Comparison of ENCODE assay signal across 28 cellular contexts in the genomic region with DNA sequence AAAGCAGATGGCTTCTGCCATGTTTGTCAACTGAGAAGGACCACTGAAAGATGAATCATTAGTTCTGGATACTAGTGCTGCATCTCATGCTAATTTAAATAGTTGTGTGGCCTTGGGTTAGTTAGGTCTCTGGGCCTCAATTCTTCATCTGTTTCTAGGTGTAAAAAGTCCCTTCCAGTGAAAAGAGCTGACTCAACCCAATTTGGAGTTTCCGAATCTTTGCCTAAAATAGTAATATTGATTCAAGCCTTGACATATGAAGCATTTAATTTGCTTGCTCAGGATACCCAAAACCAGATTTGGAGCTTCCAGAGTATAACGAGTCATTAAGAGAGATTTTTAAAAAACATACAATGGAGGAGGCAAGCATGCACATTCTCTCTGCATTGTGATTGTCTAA.
"Had no signal": no experiment of that assay in that cellular context is flagged by ENCODE, and none has a peak within 500 bp of the region (broad histone marks: within the 10 kb centered on the region; RNA-seq: fewer than 3 reads in every experiment).

No MANE protein-coding gene starts in this region.

- H3K4me1 ChIP-seq: left ventricle myocardium inferior, right atrium auricular region, stomach, testis, thyroid gland, transverse colon, upper lobe of left lung, vagina had no signal

- H3K9me3 Mint-ChIP-seq: stimulated activated naive B cell treated with anti-CD40 and anti-IgM and Interleukin-4, amounts not matched to agents 10 μg/mL and 1 μg/mL and 100 μg/mL, for 72 hours had no signal

- H3K27me3 Mint-ChIP-seq: progenitor cell of endocrine pancreas had no signal

- H3K27ac Mint-ChIP-seq: immature natural killer cell; mesothelial cell of epicardium; natural killer cell; nephron progenitor cell; progenitor cell of endocrine pancreas; stimulated activated naive B cell treated with anti-CD40 and anti-IgM and Interleukin-4, amounts not matched to agents 10 μg/mL and 1 μg/mL and 100 μg/mL, for 72 hours had no signal

- H3K36me3 Mint-ChIP-seq: immature natural killer cell; mesothelial cell of epicardium; naive B cell; natural killer cell; stimulated activated naive B cell treated with anti-CD40 and anti-IgM and Interleukin-4, amounts not matched to agents 10 μg/mL and 1 μg/mL and 100 μg/mL, for 72 hours had no signal

- DNase-seq: hypothalamus; immature natural killer cell; kidney; left ventricle myocardium inferior; mesendoderm; naive B cell; natural killer cell; nephron progenitor cell; ovary; stimulated activated CD4-positive, alpha-beta T cell treated with anti-CD3 and anti-CD28 coated beads, Interleukin-12 subunit alpha, Interleukin-12 subunit beta, amount 100 ng/mL, for 4 hours; stimulated activated CD4-positive, alpha-beta T cell treated with anti-CD3 and anti-CD28 coated beads, Interleukin-15, amount 100 ng/mL, for 24 hours; stimulated activated CD4-positive, alpha-beta T cell treated with anti-CD3 and anti-CD28 coated beads, Interleukin-2, amount 100 ng/mL, for 24 hours; stimulated activated CD4-positive, alpha-beta T cell treated with anti-CD3 and anti-CD28 coated beads, Interleukin-4, amount 100 ng/mL, for 1 hour; stimulated activated naive B cell treated with anti-CD40 and anti-IgM and Interleukin-4, amounts not matched to agents 10 μg/mL and 1 μg/mL and 100 μg/mL, for 72 hours; stimulated activated naive CD8-positive, alpha-beta T cell treated with anti-CD3 and anti-CD28 coated beads, Interleukin-15, Interleukin-2, amounts not matched to agents 100 U/mL and 50 U/mL, for 24 hours; stomach; testis; thyroid gland; transverse colon; upper lobe of left lung had no signal

- H3K4me3 Mint-ChIP-seq: immature natural killer cell; mesothelial cell of epicardium; naive B cell; natural killer cell; nephron progenitor cell; stimulated activated naive B cell treated with anti-CD40 and anti-IgM and Interleukin-4, amounts not matched to agents 10 μg/mL and 1 μg/mL and 100 μg/mL, for 72 hours had no signal

- H3K4me1 Mint-ChIP-seq: immature natural killer cell, mesothelial cell of epicardium, natural killer cell had no signal

- H3K27me3 ChIP-seq: ovary, stomach, testis, thyroid gland, transverse colon, upper lobe of left lung, vagina had no signal

- FAIRE-seq: islet of Langerhans, kidney had no signal

- H3K9me3 ChIP-seq: ovary, stomach, testis, thyroid gland, transverse colon, upper lobe of left lung, vagina had no signal

- H3K27ac ChIP-seq: left ventricle myocardium inferior, ovary, right atrium auricular region, skin epidermis, stomach, testis, thyroid gland, transverse colon, upper lobe of left lung, vagina had no signal

- H3K36me3 ChIP-seq: left ventricle myocardium inferior, ovary, right atrium auricular region, stomach, thyroid gland, transverse colon, upper lobe of left lung, vagina had no signal

- H3K4me3 ChIP-seq: left ventricle myocardium inferior, lung, ovary, right atrium auricular region, skin epidermis, stomach, testis, thyroid gland, transverse colon, upper lobe of left lung, vagina had no signal

- ATAC-seq: natural killer cell; sciatic nerve; stimulated activated naive B cell treated with anti-CD40 and anti-IgM and Interleukin-4, amounts not matched to agents 10 μg/mL and 1 μg/mL and 100 μg/mL, for 72 hours; stimulated activated naive CD8-positive, alpha-beta T cell treated with anti-CD3 and anti-CD28 coated beads, Interleukin-15, Interleukin-2, amounts not matched to agents 100 U/mL and 50 U/mL, for 24 hours had no signal
